In the genomic region with DNA sequence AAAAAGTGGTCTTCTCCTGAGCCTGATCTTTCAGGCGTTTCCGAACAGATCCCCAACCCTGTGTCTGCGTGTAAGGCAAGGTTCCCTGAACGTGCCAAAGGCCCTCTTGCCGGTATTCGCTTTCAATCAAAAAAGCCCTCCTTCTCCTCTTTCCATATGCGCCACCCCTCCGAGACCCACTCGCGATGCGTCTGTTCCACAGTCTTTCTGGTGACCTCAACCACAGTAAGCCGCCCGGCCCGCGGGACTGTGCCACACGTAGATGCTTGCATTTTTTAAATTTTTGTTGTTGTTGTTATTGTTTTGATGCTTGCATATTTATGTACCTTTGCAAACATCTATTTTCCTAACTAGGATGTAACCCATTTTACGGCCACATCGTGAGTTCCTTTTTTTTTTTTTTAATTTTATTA, we compare ENCODE assay signal across 8 cellular contexts. TPM values are rescaled to one million over a fixed set of nuclear protein-coding genes. Genes with fewer than 3 reads are reported as not detected.
DNase-seq lines count a peak whose midpoint lies in the region; ATAC-seq, FAIRE-seq and TF ChIP-seq lines count a peak whose summit lies in the region.

No MANE protein-coding gene starts in this region.

- H3K36me3 ChIP-seq in A673 (ENCODE audit: insufficient read depth, low read length, poor library complexity, severe bottlenecking) (no peaks in the 10 kb centered on the region), bronchial epithelial cell (ENCODE audit: control insufficient read depth, insufficient read depth, low read length) (no peaks in the 10 kb centered on the region), mesodermal cell (ENCODE audit: control insufficient read depth, insufficient read depth, low read length) (no peaks in the 10 kb centered on the region)

- TF ChIP-seq POLR2A in H54 (IDR thresholded peaks at IDR 0.05; ENCODE audit: low read depth, low read length), result no peak

- TSS peak; percentile 94 for BruUV-seq in A673 (replicated peaks; lab: Mats Ljungman, UMichigan)

- no peak for FAIRE-seq in bronchial epithelial cell (lab: Jason Lieb, UNC)
- no peak for FAIRE-seq in H54 (lab: Jason Lieb, UNC)

- no peak for TF ChIP-seq CTCF in A673 (conservative IDR thresholded peaks at IDR 0.05; ENCODE audit: low read depth, low read length)
- TF ChIP-seq CTCF in bronchial epithelial cell (IDR thresholded peaks at IDR 0.05; ENCODE audit: insufficient read depth, low read length, severe bottlenecking), result no peak

- H3K27ac ChIP-seq in A673 (ENCODE audit: low read depth, low read length, poor library complexity, severe bottlenecking) (peak overlapping the region; percentile 96), mesodermal cell (ENCODE audit: low read depth, low read length, severe bottlenecking) (peak overlapping the region; percentile 89)

- POLR2A ChIA-PET in A673 (lab: Charles Lee; ENCODE audit: low non-redundant PET), result no interaction called here

- DNase-seq in A673 (ENCODE audit: low spot score) (no peak), bronchial epithelial cell (ENCODE audit: low read depth) (no peak), H54 (ENCODE audit: insufficient read length, low spot score) (no peak), HPDE6-E6E7 (ENCODE audit: extremely low spot score) (no peak)

- 19 to 22% methylated on average over 11 of the region's 18 CpGs for WGBS in mesodermal cell (ENCODE audit: insufficient coverage in 2 of 2), 2 experiments

- intact Hi-C loops in A673 (cut with micrococcal nuclease; ENCODE audit: unreplicated experiment), result loop anchor here (1.0 kb wide), 1 partner anchor 29 kb away; no protein-coding TSS in a partner anchor

- peak overlapping the region; percentile 74 for H3K4me3 ChIP-seq in A673 (ENCODE audit: low read depth, low read length, poor library complexity, severe bottlenecking)
- H3K4me3 ChIP-seq in bronchial epithelial cell (ENCODE audit: low read depth, low read length), result peak overlapping the region; percentile 66
- H3K4me3 ChIP-seq in mesodermal cell (ENCODE audit: extremely low read depth, insufficient read depth, low read length, poor library complexity, severe bottlenecking), result peak overlapping the region; percentile 91

- H3K27me3 ChIP-seq in A673 (replicated peaks; ENCODE audit: insufficient read depth, low read depth, low read length, poor library complexity) (no peaks in the 10 kb centered on the region), bronchial epithelial cell (ENCODE audit: control insufficient read depth, insufficient read depth, low read length) (no peaks in the 10 kb centered on the region)

- H3K9me3 ChIP-seq in A673 (ENCODE audit: low read depth, low read length, poor library complexity, severe bottlenecking), result no peaks in the 10 kb centered on the region
- H3K9me3 ChIP-seq in mesodermal cell (ENCODE audit: control insufficient read depth, low read length), result no peaks in the 10 kb centered on the region

- peak; percentile 1 for ATAC-seq in HG03442 (IDR thresholded peaks at IDR 0.05; ENCODE audit: unreplicated experiment)
- ATAC-seq in HG03469 (IDR thresholded peaks at IDR 0.05; ENCODE audit: unreplicated experiment), result no peak
- ATAC-seq in GM19324 (IDR thresholded peaks at IDR 0.05; ENCODE audit: low FRiP score, unreplicated experiment), result no peak

- peaks cover 6% of the 10 kb centered on the region for H3K4me1 ChIP-seq in A673 (ENCODE audit: insufficient read depth, low read length, poor library complexity, severe bottlenecking)
- H3K4me1 ChIP-seq in mesodermal cell (ENCODE audit: control insufficient read depth, insufficient read depth, low read length, poor library complexity, severe bottlenecking), result peaks cover 2% of the 10 kb centered on the region

- CTCF ChIA-PET in A673 (lab: Charles Lee), result no interaction called here

RNA-seq across cellular contexts. Expression of gene PRPSAP1, which starts 0.6 kb away (rescaled TPM):
- total RNA-seq in A673 (2021), result 77.5 and 89.2 TPM in 2 replicates
- total RNA-seq in bronchial epithelial cell, result 29.2 and 30.5 TPM in 2 replicates
- 65.4 TPM for polyA plus RNA-seq in mesodermal cell (2013, experiment 1 of 2)
- polyA plus RNA-seq in mesodermal cell (2013, experiment 2 of 2), result 62.5 TPM

RNA-seq across cellular contexts. Expression of gene SPHK1, which starts 30.1 kb away (rescaled TPM):
- 0.50 and 0.54 TPM in 2 replicates for total RNA-seq in A673 (2021)
- 76.1 and 80.1 TPM in 2 replicates for total RNA-seq in bronchial epithelial cell
- polyA plus RNA-seq in mesodermal cell (2013, experiment 1 of 2), result 24.3 TPM
- polyA plus RNA-seq in mesodermal cell (2013, experiment 2 of 2), result 18.5 TPM

RNA-seq across cellular contexts. Expression of gene QRICH2, which starts 46.2 kb away (rescaled TPM):
- total RNA-seq in A673 (2021) (3.3 and 4.3 TPM in 2 replicates), bronchial epithelial cell (2.1 and 3.8 TPM in 2 replicates)
- 1.4 TPM for polyA plus RNA-seq in mesodermal cell (2013, experiment 1 of 2)
- polyA plus RNA-seq in mesodermal cell (2013, experiment 2 of 2), result 0.71 TPM

Comparison
In these comparisons a context has a peak if more than half of its experiments do, and no peak if none do; other contexts are left out.
1. RNA of gene SPHK1, which starts 30.1 kb away (total RNA-seq): 76.1 to 80.1 TPM in bronchial epithelial cell; 0.50 to 0.54 TPM in A673; every median in the first group is over 10 times any median in the second.
2. Peak in every context shown above with its lines, with median percentiles within 50 percentile points of each other: H3K4me3 ChIP-seq.